8 cellular contexts compared by ENCODE assay signal in the genomic region with DNA sequence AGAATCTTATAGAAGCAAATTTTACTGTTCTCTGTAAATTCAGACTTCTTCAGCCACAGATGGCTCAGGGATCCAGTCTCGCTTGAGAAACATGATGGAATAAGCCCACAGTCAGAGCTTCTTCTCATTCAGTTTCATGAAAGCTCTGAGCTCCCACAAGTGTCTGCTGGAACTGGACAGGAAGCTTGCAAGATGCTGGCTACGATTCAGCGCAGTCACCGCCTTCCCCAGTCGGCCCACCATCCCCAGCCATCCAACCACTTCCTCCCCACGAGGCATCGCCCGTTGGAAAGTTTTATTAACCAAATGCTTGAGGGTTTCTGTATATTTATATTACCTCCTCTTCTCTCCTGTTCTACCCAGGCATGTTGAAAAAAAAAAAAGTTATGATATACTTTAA.
DNase-seq lines count a peak whose midpoint lies in the region; ATAC-seq, FAIRE-seq and TF ChIP-seq lines count a peak whose summit lies in the region.
"Had no signal": no experiment of that assay in that cellular context is flagged by ENCODE, and none has a peak within 500 bp of the region (broad histone marks: within the 10 kb centered on the region; RNA-seq: fewer than 3 reads in every experiment).

No MANE protein-coding gene starts in this region.

- peak; percentile 69 for DNase-seq in NCI-H226
- DNase-seq in fibroblast of villous mesenchyme (ENCODE audit: low read depth): peak; percentile 84
- no peak for DNase-seq in stimulated activated naive B cell treated with anti-CD40 and anti-IgM and Interleukin-4, amounts not matched to agents 10 μg/mL and 1 μg/mL and 100 μg/mL, for 72 hours
- no peak for DNase-seq in activated gamma-delta T cell (lab: John Stamatoyannopoulos, UW)
- no peak for DNase-seq in H54 (ENCODE audit: insufficient read length, low spot score)

- H3K9me3 Mint-ChIP-seq in stimulated activated naive B cell treated with anti-CD40 and anti-IgM and Interleukin-4, amounts not matched to agents 10 μg/mL and 1 μg/mL and 100 μg/mL, for 72 hours: peaks cover 0 to 4% of the 10 kb centered on the region in 2 donors

- no peak overlapping the region for H3K4me3 ChIP-seq in fibroblast of villous mesenchyme (ENCODE audit: low read depth, low read length)

- no peak overlapping the region for H3K27ac Mint-ChIP-seq in stimulated activated naive B cell treated with anti-CD40 and anti-IgM and Interleukin-4, amounts not matched to agents 10 μg/mL and 1 μg/mL and 100 μg/mL, for 72 hours

- H3K4me3 Mint-ChIP-seq in stimulated activated naive B cell treated with anti-CD40 and anti-IgM and Interleukin-4, amounts not matched to agents 10 μg/mL and 1 μg/mL and 100 μg/mL, for 72 hours: no peak overlapping the region

- ATAC-seq in GM18909 (IDR thresholded peaks at IDR 0.05; ENCODE audit: poor library complexity, unreplicated experiment) (peak; percentile 67), GM19397 (IDR thresholded peaks at IDR 0.05; ENCODE audit: unreplicated experiment) (no peak)
- peak; percentile 58 to 65 for ATAC-seq in stimulated activated naive B cell treated with anti-CD40 and anti-IgM and Interleukin-4, amounts not matched to agents 10 μg/mL and 1 μg/mL and 100 μg/mL, for 72 hours (replicated peaks)
- ATAC-seq: Panc1 had no signal

- no peak for FAIRE-seq in H54 (lab: Jason Lieb, UNC)

- TF ChIP-seq CTCF in fibroblast of villous mesenchyme (IDR thresholded peaks at IDR 0.05; ENCODE audit: insufficient read depth, low read depth, low read length): no peak

- TF ChIP-seq POLR2A in H54 (IDR thresholded peaks at IDR 0.05; ENCODE audit: low read depth, low read length): no peak

- H3K36me3 Mint-ChIP-seq in stimulated activated naive B cell treated with anti-CD40 and anti-IgM and Interleukin-4, amounts not matched to agents 10 μg/mL and 1 μg/mL and 100 μg/mL, for 72 hours: peaks cover 3 to 19% of the 10 kb centered on the region in 2 donors

- peaks cover 0 to 6% of the 10 kb centered on the region in 2 donors for H3K27me3 Mint-ChIP-seq in stimulated activated naive B cell treated with anti-CD40 and anti-IgM and Interleukin-4, amounts not matched to agents 10 μg/mL and 1 μg/mL and 100 μg/mL, for 72 hours

- H3K4me1 Mint-ChIP-seq in stimulated activated naive B cell treated with anti-CD40 and anti-IgM and Interleukin-4, amounts not matched to agents 10 μg/mL and 1 μg/mL and 100 μg/mL, for 72 hours: peaks cover 2 to 6% of the 10 kb centered on the region in 2 donors

Comparison
In these comparisons a context has a peak if more than half of its experiments do, and no peak if none do; other contexts are left out.
1. DNase-seq: peak in NCI-H226 (single experiment) and fibroblast of villous mesenchyme (single experiment); none in stimulated activated naive B cell treated with anti-CD40 and anti-IgM and Interleukin-4, amounts not matched to agents 10 μg/mL and 1 μg/mL and 100 μg/mL, for 72 hours (single experiment), activated gamma-delta T cell (single experiment) and H54 (single experiment).